24 cellular contexts compared by ENCODE assay signal in the genomic region with DNA sequence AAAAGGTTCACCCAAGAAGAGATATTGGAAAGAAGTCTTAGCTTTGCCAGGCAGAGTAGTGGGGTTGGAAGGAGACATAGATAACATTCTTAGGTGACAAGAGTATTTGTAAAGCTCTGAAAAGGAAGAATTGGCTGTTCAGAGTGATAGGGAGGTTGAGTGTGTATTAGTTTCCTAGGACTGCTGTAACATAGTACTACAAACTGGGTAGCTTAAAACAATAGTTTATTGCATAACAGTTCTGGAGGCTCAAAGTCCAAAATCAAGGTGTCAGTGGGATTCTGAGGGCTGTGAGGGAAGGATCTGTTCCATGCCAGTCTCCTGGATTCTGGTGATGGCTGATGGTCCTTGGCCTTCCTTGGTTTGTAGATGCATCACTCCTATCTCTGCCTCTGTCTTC.
"Had no signal": no experiment of that assay in that cellular context is flagged by ENCODE, and none has a peak within 500 bp of the region (broad histone marks: within the 10 kb centered on the region; RNA-seq: fewer than 3 reads in every experiment).

No MANE protein-coding gene starts in this region.

- H3K27me3 Mint-ChIP-seq: naive thymus-derived CD8-positive, alpha-beta T cell; stimulated activated memory B cell treated with anti-CD40 and anti-IgM and Interleukin-4, amounts not matched to agents 10 μg/mL and 1 μg/mL and 100 μg/mL, for 72 hours; stimulated activated naive CD8-positive, alpha-beta T cell treated with anti-CD3 and anti-CD28 coated beads, Interleukin-15, amount 100 ng/mL, for 72 hours had no signal

- DNase-seq: heart left ventricle; kidney; left ventricle myocardium inferior; naive thymus-derived CD8-positive, alpha-beta T cell; nucleus accumbens; pancreas; retina; right cardiac atrium; stimulated activated CD4-positive, alpha-beta T cell treated with anti-CD3 and anti-CD28 coated beads, Interleukin-1b, Interleukin-23, amount 100 ng/mL, for 48 hours; stimulated activated CD4-positive, alpha-beta T cell treated with anti-CD3 and anti-CD28 coated beads, Interleukin-2, amount 100 ng/mL, for 48 hours; stimulated activated CD4-positive, alpha-beta T cell treated with anti-CD3 and anti-CD28 coated beads, Interleukin-4, amount 100 ng/mL, for 4 hours; stimulated activated CD8-positive, alpha-beta memory T cell treated with anti-CD3 and anti-CD28 coated beads, Interleukin-4, amount 100 ng/mL, for 48 hours; stimulated activated naive CD4-positive, alpha-beta T cell treated with Interleukin-2 at 50 U/mL for 16 hours; stimulated activated naive CD8-positive, alpha-beta T cell treated with anti-CD3 and anti-CD28 coated beads, Interleukin-15, amount 100 ng/mL, for 72 hours; substantia nigra; upper lobe of left lung had no signal

- H3K36me3 Mint-ChIP-seq: naive thymus-derived CD8-positive, alpha-beta T cell; stimulated activated memory B cell treated with anti-CD40 and anti-IgM and Interleukin-4, amounts not matched to agents 10 μg/mL and 1 μg/mL and 100 μg/mL, for 72 hours had no signal

- H3K4me1 Mint-ChIP-seq: naive thymus-derived CD8-positive, alpha-beta T cell; stimulated activated memory B cell treated with anti-CD40 and anti-IgM and Interleukin-4, amounts not matched to agents 10 μg/mL and 1 μg/mL and 100 μg/mL, for 72 hours; stimulated activated naive CD8-positive, alpha-beta T cell treated with anti-CD3 and anti-CD28 coated beads, Interleukin-15, amount 100 ng/mL, for 72 hours had no signal

- H3K27me3 ChIP-seq: heart left ventricle, pancreas, tibial nerve, upper lobe of left lung, vagina had no signal

- H3K4me1 ChIP-seq: left ventricle myocardium inferior, prostate gland, upper lobe of left lung had no signal

- H3K4me3 Mint-ChIP-seq: naive thymus-derived CD8-positive, alpha-beta T cell; nephron; neural crest cell; stimulated activated memory B cell treated with anti-CD40 and anti-IgM and Interleukin-4, amounts not matched to agents 10 μg/mL and 1 μg/mL and 100 μg/mL, for 72 hours; stimulated activated naive CD8-positive, alpha-beta T cell treated with anti-CD3 and anti-CD28 coated beads, Interleukin-15, amount 100 ng/mL, for 72 hours had no signal

- FAIRE-seq: kidney, pancreas had no signal

- H3K36me3 ChIP-seq: heart left ventricle, left ventricle myocardium inferior, pancreas, prostate gland, tibial nerve, upper lobe of left lung, vagina had no signal

- H3K27ac Mint-ChIP-seq: naive thymus-derived CD8-positive, alpha-beta T cell; stimulated activated memory B cell treated with anti-CD40 and anti-IgM and Interleukin-4, amounts not matched to agents 10 μg/mL and 1 μg/mL and 100 μg/mL, for 72 hours; stimulated activated naive CD8-positive, alpha-beta T cell treated with anti-CD3 and anti-CD28 coated beads, Interleukin-15, amount 100 ng/mL, for 72 hours had no signal

- H3K4me3 ChIP-seq: heart left ventricle, left ventricle myocardium inferior, lung, pancreas, prostate gland, smooth muscle cell, tibial nerve, upper lobe of left lung, vagina had no signal

- H3K9me3 Mint-ChIP-seq: nephron had no signal

- H3K9me3 ChIP-seq: pancreas, prostate gland, tibial nerve, upper lobe of left lung, vagina had no signal

- H3K4me2 ChIP-seq: smooth muscle cell had no signal

- H3K27ac ChIP-seq: heart left ventricle, left ventricle myocardium inferior, prostate gland, tibial nerve, upper lobe of left lung, vagina had no signal

- ATAC-seq: heart left ventricle; naive thymus-derived CD8-positive, alpha-beta T cell; pancreas; right cardiac atrium; stimulated activated memory B cell treated with anti-CD40 and anti-IgM and Interleukin-4, amounts not matched to agents 10 μg/mL and 1 μg/mL and 100 μg/mL, for 72 hours; stimulated activated naive CD8-positive, alpha-beta T cell treated with anti-CD3 and anti-CD28 coated beads, Interleukin-15, amount 100 ng/mL, for 72 hours had no signal
